25 cellular contexts compared by ENCODE assay signal in the genomic region with DNA sequence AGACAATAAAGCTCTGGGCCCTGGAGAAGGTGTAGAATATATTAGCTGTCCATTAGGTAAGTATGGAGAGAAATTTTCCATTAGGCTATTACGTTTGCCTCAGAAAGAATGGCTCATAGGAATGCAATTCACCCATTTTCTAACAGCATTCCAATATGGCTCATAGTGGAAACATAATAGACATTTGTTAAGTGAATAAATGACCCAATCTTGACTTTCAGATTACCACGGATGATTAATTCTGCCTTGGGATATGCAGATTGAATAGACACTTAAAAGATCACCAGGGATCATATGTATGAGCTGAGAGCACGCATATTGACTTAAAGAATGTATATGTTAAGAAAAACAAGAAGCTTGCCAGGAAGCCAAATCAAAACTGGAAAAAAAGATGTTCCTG.
A peak's percentile ranks its signal among the peaks of the same experiment; 100 is the strongest.
DNase-seq lines count a peak whose midpoint lies in the region; ATAC-seq and TF ChIP-seq lines count a peak whose summit lies in the region.
"Had no signal": no experiment of that assay in that cellular context is flagged by ENCODE, and none has a peak within 500 bp of the region (broad histone marks: within the 10 kb centered on the region; RNA-seq: fewer than 3 reads in every experiment).

No MANE protein-coding gene starts in this region.

- POLR2A ChIA-PET in CD8-positive, alpha-beta T cell (lab: Charles Lee), result no interaction called here

- intact Hi-C loops in CD8-positive, alpha-beta T cell (cut with DNase I, micrococcal nuclease), result no loop called here

- CTCF ChIA-PET in CD8-positive, alpha-beta T cell (lab: Charles Lee), result no interaction called here

- H3K4me3 ChIP-seq in adipocyte (ENCODE audit: low read length), result no peak overlapping the region
- H3K4me3 ChIP-seq in CD8-positive, alpha-beta T cell (ENCODE audit: low read depth, low read length), result no peak overlapping the region
- H3K4me3 ChIP-seq: esophagus muscularis mucosa, GM12878, tibial artery had no signal

- H3K9ac ChIP-seq in adipocyte (ENCODE audit: low read length), result no peak overlapping the region
- H3K9ac ChIP-seq: parathyroid adenoma had no signal

- no peaks in the 10 kb centered on the region for H3K27me3 Mint-ChIP-seq in CD8-positive, alpha-beta T cell (ENCODE audit: low read depth)

- no peak for TF ChIP-seq CTCF in CD8-positive, alpha-beta T cell (IDR thresholded peaks at IDR 0.05)

- no peak for ATAC-seq in CD8-positive, alpha-beta T cell
- ATAC-seq in GM21529 (IDR thresholded peaks at IDR 0.05; ENCODE audit: unreplicated experiment), result no peak
- ATAC-seq: GM12878; HepG2; naive thymus-derived CD4-positive, alpha-beta T cell; SK-N-SH treated with all-trans-retinoic acid at 6 μM for 48 hours; stimulated activated naive B cell treated with anti-CD40 and anti-IgM and Interleukin-4, amounts not matched to agents 10 μg/mL and 1 μg/mL and 100 μg/mL, for 72 hours had no signal

- H3K4me1 Mint-ChIP-seq in CD8-positive, alpha-beta T cell (ENCODE audit: low read depth), result no peaks in the 10 kb centered on the region
- H3K4me1 Mint-ChIP-seq: memory B cell; naive thymus-derived CD4-positive, alpha-beta T cell; stimulated activated naive B cell treated with anti-CD40 and anti-IgM and Interleukin-4, amounts not matched to agents 10 μg/mL and 1 μg/mL and 100 μg/mL, for 72 hours had no signal

- peaks cover 17% of the 10 kb centered on the region for H3K9me3 ChIP-seq in adipocyte (ENCODE audit: control insufficient read depth, low read length)
- H3K9me3 ChIP-seq in CD8-positive, alpha-beta T cell (ENCODE audit: low read length), result no peaks in the 10 kb centered on the region

- no peak overlapping the region for H3K4me3 Mint-ChIP-seq in CD8-positive, alpha-beta T cell
- H3K4me3 Mint-ChIP-seq: memory B cell; naive thymus-derived CD4-positive, alpha-beta T cell; stimulated activated naive B cell treated with anti-CD40 and anti-IgM and Interleukin-4, amounts not matched to agents 10 μg/mL and 1 μg/mL and 100 μg/mL, for 72 hours had no signal

- no peaks in the 10 kb centered on the region for H3K36me3 ChIP-seq in adipocyte (ENCODE audit: control insufficient read depth, insufficient read depth, low read length, severe bottlenecking)
- H3K36me3 ChIP-seq in CD8-positive, alpha-beta T cell (ENCODE audit: insufficient read depth, low read length), result no peaks in the 10 kb centered on the region
- H3K36me3 ChIP-seq: esophagus muscularis mucosa had no signal

- H3K27me3 ChIP-seq in adipocyte (replicated peaks; ENCODE audit: control insufficient read depth, insufficient read depth, low read length), result no peaks in the 10 kb centered on the region
- H3K27me3 ChIP-seq in CD8-positive, alpha-beta T cell (ENCODE audit: insufficient read depth, low read length), result no peaks in the 10 kb centered on the region
- H3K27me3 ChIP-seq: esophagus muscularis mucosa, tibial artery had no signal

- H3K4me1 ChIP-seq in adipocyte (ENCODE audit: control insufficient read depth, insufficient read depth, low read length), result no peaks in the 10 kb centered on the region
- H3K4me1 ChIP-seq in CD8-positive, alpha-beta T cell (ENCODE audit: insufficient read depth, low read length), result no peaks in the 10 kb centered on the region
- H3K4me1 ChIP-seq: parathyroid adenoma, tibial artery had no signal

- no peaks in the 10 kb centered on the region for H3K36me3 Mint-ChIP-seq in CD8-positive, alpha-beta T cell
- H3K36me3 Mint-ChIP-seq: memory B cell had no signal

- H3K9me3 Mint-ChIP-seq in CD8-positive, alpha-beta T cell, result peaks cover 13% of the 10 kb centered on the region

- no peak overlapping the region for H3K27ac Mint-ChIP-seq in CD8-positive, alpha-beta T cell
- H3K27ac Mint-ChIP-seq: memory B cell; naive thymus-derived CD4-positive, alpha-beta T cell; stimulated activated naive B cell treated with anti-CD40 and anti-IgM and Interleukin-4, amounts not matched to agents 10 μg/mL and 1 μg/mL and 100 μg/mL, for 72 hours had no signal

- DNase-seq in HCEC 1CT (peak; percentile 64), adipocyte (ENCODE audit: low read depth) (peak; percentile 44), fibroblast of gingiva (ENCODE audit: low read depth) (peak; percentile 14), renal cortical epithelial cell (ENCODE audit: low read depth) (peak; percentile 49), globus pallidus (ENCODE audit: low spot score) (no peak), OCI-M1 (lab: John Stamatoyannopoulos, UW) (no peak)
- DNase-seq in CD8-positive, alpha-beta T cell, result no peak
- DNase-seq: activated CD4-positive, CD25-positive, alpha-beta regulatory T cell treated with anti-CD3 and anti-CD28 coated beads, Interleukin-2, amount 50 U/mL, for 72 hours; central memory CD4-positive, alpha-beta T cell; GDM1; H7; hippocampal formation; kidney glomerular epithelial cell; naive thymus-derived CD4-positive, alpha-beta T cell; NCI-H1436; NCI-H82; stimulated activated naive B cell treated with anti-CD40 and anti-IgM and Interleukin-4, amounts not matched to agents 10 μg/mL and 1 μg/mL and 100 μg/mL, for 72 hours; tibial artery had no signal

- H3K27ac ChIP-seq in CD8-positive, alpha-beta T cell (ENCODE audit: low read depth, low read length), result no peak overlapping the region
- H3K27ac ChIP-seq: esophagus muscularis mucosa, parathyroid adenoma, tibial artery had no signal

Comparison
In these comparisons a context has a peak if more than half of its experiments do, and no peak if none do; other contexts are left out.
1. DNase-seq: peak in HCEC 1CT (single experiment), adipocyte (single experiment), fibroblast of gingiva (single experiment) and renal cortical epithelial cell (single experiment); none in CD8-positive, alpha-beta T cell (0 of 7), globus pallidus (single experiment) and OCI-M1 (single experiment).